Comparison of ENCODE assay signal across 8 cellular contexts in genomic region chr2:84879595-84880394, GRCh38. TPM values are rescaled to one million over a fixed set of nuclear protein-coding genes. Genes with fewer than 3 reads are reported as not detected.
DNase-seq lines count a peak whose midpoint lies in the region; ATAC-seq and TF ChIP-seq lines count a peak whose summit lies in the region.

No MANE protein-coding gene starts in this region.

- POLR2A ChIA-PET in activated CD4-positive, alpha-beta T cell treated with anti-CD3 and anti-CD28 coated beads, Interleukin-2, amount 10 ng/mL, durations not matched to agents 7 days and 5 days (lab: Charles Lee): no interaction called here

- H3K27me3 Mint-ChIP-seq in activated CD4-positive, alpha-beta T cell treated with anti-CD3 and anti-CD28 coated beads, Interleukin-2, amount 10 ng/mL, durations not matched to agents 7 days and 5 days: no peaks in the 10 kb centered on the region

- TF ChIP-seq POLR2A in heart left ventricle (IDR thresholded peaks at IDR 0.05) (no peak), spleen (IDR thresholded peaks at IDR 0.05) (no peak)

- H3K36me3 Mint-ChIP-seq in activated CD4-positive, alpha-beta T cell treated with anti-CD3 and anti-CD28 coated beads, Interleukin-2, amount 10 ng/mL, durations not matched to agents 7 days and 5 days (ENCODE audit: low read depth): peaks cover 37% of the 10 kb centered on the region

- H3K9me3 Mint-ChIP-seq in activated CD4-positive, alpha-beta T cell treated with anti-CD3 and anti-CD28 coated beads, Interleukin-2, amount 10 ng/mL, durations not matched to agents 7 days and 5 days: no peaks in the 10 kb centered on the region

- H3K27ac ChIP-seq in heart left ventricle: peak overlapping the region in 1 of 12 donors; percentile 28
- H3K27ac ChIP-seq in iPS DF 6.9 (ENCODE audit: low read length): no peak overlapping the region
- peak overlapping the region; percentile 20 to 81 (median 67) for H3K27ac ChIP-seq in spleen

- no peak for DNase-seq in heart left ventricle
- DNase-seq in Right ventricle myocardium superior: no peak
- DNase-seq in activated CD4-positive, alpha-beta T cell treated with anti-CD3 and anti-CD28 coated beads, Interleukin-2, amount 10 ng/mL, durations not matched to agents 7 days and 5 days: peak; percentile 47
- DNase-seq in iPS DF 6.9 (ENCODE audit: low read depth, low spot score): no peak
- DNase-seq in spleen: peak; percentile 87
- no peak for DNase-seq in kidney glomerular epithelial cell (lab: John Stamatoyannopoulos, UW)
- DNase-seq in RKO (ENCODE audit: low spot score): no peak

- H3K36me3 ChIP-seq in heart left ventricle (no peaks in the 10 kb centered on the region), iPS DF 6.9 (ENCODE audit: control insufficient read depth, insufficient read depth, low read length) (no peaks in the 10 kb centered on the region), spleen (no peaks in the 10 kb centered on the region)

- H3K4me3 ChIP-seq in heart left ventricle (peak overlapping the region; percentile 27 to 70 (median 53)), iPS DF 6.9 (ENCODE audit: low read length) (peak overlapping the region; percentile 63; the same call in 1 of the 2 replicates), spleen (peak overlapping the region; percentile 48 to 78 (median 55))

- peak overlapping the region; percentile 90 for H3K4me3 Mint-ChIP-seq in activated CD4-positive, alpha-beta T cell treated with anti-CD3 and anti-CD28 coated beads, Interleukin-2, amount 10 ng/mL, durations not matched to agents 7 days and 5 days

- intact Hi-C loops in heart left ventricle (cut with DNase I) (loop anchor here in 8 of 10 donors (2.0 to 5.0 kb wide), 4 partner anchors 45 to 387 kb away; no protein-coding TSS in a partner anchor), Right ventricle myocardium superior (cut with DNase I) (loop anchor here (5.0 kb wide), 1 partner anchor 382 kb away; no protein-coding TSS in a partner anchor), spleen (cut with DNase I; ENCODE audit: low total_unique reads) (no loop called here)

- peak overlapping the region; percentile 93 for H3K27ac Mint-ChIP-seq in activated CD4-positive, alpha-beta T cell treated with anti-CD3 and anti-CD28 coated beads, Interleukin-2, amount 10 ng/mL, durations not matched to agents 7 days and 5 days

- H3K4me1 ChIP-seq in heart left ventricle: peaks cover 9 to 28% (median 19%) of the 10 kb centered on the region in 12 donors
- H3K4me1 ChIP-seq in iPS DF 6.9 (ENCODE audit: control insufficient read depth, insufficient read depth, low read length): no peaks in the 10 kb centered on the region
- peaks cover 8 to 52% (median 35%) of the 10 kb centered on the region in 6 donors for H3K4me1 ChIP-seq in spleen

- peaks cover 0 to 25% (median 15%) of the 10 kb centered on the region in 9 donors for H3K27me3 ChIP-seq in heart left ventricle
- H3K27me3 ChIP-seq in iPS DF 6.9 (ENCODE audit: control insufficient read depth, insufficient read depth, low read length): peaks cover 36% of the 10 kb centered on the region
- peaks cover 4 to 39% (median 25%) of the 10 kb centered on the region in 7 donors for H3K27me3 ChIP-seq in spleen (replicated peaks in 1 of 7)

- H3K4me1 Mint-ChIP-seq in activated CD4-positive, alpha-beta T cell treated with anti-CD3 and anti-CD28 coated beads, Interleukin-2, amount 10 ng/mL, durations not matched to agents 7 days and 5 days: peaks cover 74% of the 10 kb centered on the region

- TF ChIP-seq CTCF in heart left ventricle (IDR thresholded peaks at IDR 0.05) (no peak), spleen (IDR thresholded peaks at IDR 0.05 in 8 of 11, conservative IDR thresholded peaks at IDR 0.05 in 3 of 11) (no peak)

- 5 to 9% (median 6%) methylated on average over 34 to 44 of the region's 44 CpGs for WGBS in heart left ventricle, 4 donors
- no CpG with 5 or more reads among the region's 44 CpGs for WGBS in iPS DF 6.9 (ENCODE audit: insufficient coverage, insufficient read length)
- WGBS in spleen, 5 donors: 4 to 12% (median 5%) methylated on average over 31 to 44 of the region's 44 CpGs

- ATAC-seq in heart left ventricle: peak in 1 of 4 donors; percentile 14
- ATAC-seq in Right ventricle myocardium superior (ENCODE audit: poor library complexity): no peak
- ATAC-seq in HG02981 (IDR thresholded peaks at IDR 0.05; ENCODE audit: unreplicated experiment): peak; percentile 69

- H3K9me3 ChIP-seq in heart left ventricle (no peaks in the 10 kb centered on the region), iPS DF 6.9 (ENCODE audit: control insufficient read depth, insufficient read depth, low read length) (no peaks in the 10 kb centered on the region), spleen (no peaks in the 10 kb centered on the region)

- CTCF ChIA-PET in activated CD4-positive, alpha-beta T cell treated with anti-CD3 and anti-CD28 coated beads, Interleukin-2, amount 10 ng/mL, durations not matched to agents 7 days and 5 days (lab: Charles Lee): interaction anchor here (0.6 to 9.5 kb wide), 9 partner anchors 9 to 233 kb away, joined by 3 to 69 read pairs (median 3); no protein-coding TSS in a partner anchor

RNA-seq across cellular contexts. Expression of gene TRABD2A, which starts 1.1 kb away (rescaled TPM):
- total RNA-seq in heart left ventricle (1 to 10 TPM in 4 of 9 donors, under 1 TPM in 4, not detected in 1; 0.42 to 3.9 (median 1.2) TPM), Right ventricle myocardium superior (0.56 TPM), spleen (10 to 100 TPM in 2 of 7 donors, 1 to 10 TPM in 5; 5.4 to 12.5 (median 9.2) TPM)
- polyA plus RNA-seq in heart left ventricle (1 to 10 TPM in 1 of 2 donors, under 1 TPM in 1; 0.85 to 1.1 TPM), spleen (1 to 10 TPM; 4.5 to 8.6 (median 5.0) TPM)
- total RNA-seq in activated CD4-positive, alpha-beta T cell treated with anti-CD3 and anti-CD28 coated beads, Interleukin-2, amount 10 ng/mL, durations not matched to agents 7 days and 5 days: 10 to 100 TPM; 70.2 to 74.6 TPM

RNA-seq across cellular contexts. Expression of gene TMSB10, which starts 25.7 kb away (rescaled TPM):
- 1,000 to 10,000 TPM in 3 of 9 donors, 100 to 1,000 TPM in 6; 288 to 3,094 (median 492) TPM for total RNA-seq in heart left ventricle
- 1,000 to 10,000 TPM in 1 of 2 donors, 100 to 1,000 TPM in 1; 893 to 1,015 TPM for polyA plus RNA-seq in heart left ventricle
- 417 TPM for total RNA-seq in Right ventricle myocardium superior
- 1,000 to 10,000 TPM; 5,491 to 5,845 TPM for total RNA-seq in activated CD4-positive, alpha-beta T cell treated with anti-CD3 and anti-CD28 coated beads, Interleukin-2, amount 10 ng/mL, durations not matched to agents 7 days and 5 days
- total RNA-seq in spleen: 1,000 to 10,000 TPM; 1,416 to 3,222 (median 1,664) TPM
- polyA plus RNA-seq in spleen: 1,000 to 10,000 TPM; 2,869 to 3,827 (median 3,008) TPM

Comparison
In these comparisons a context has a peak if more than half of its experiments do, and no peak if none do; other contexts are left out.
1. DNase-seq: peak in activated CD4-positive, alpha-beta T cell treated with anti-CD3 and anti-CD28 coated beads, Interleukin-2, amount 10 ng/mL, durations not matched to agents 7 days and 5 days (single experiment) and spleen (single experiment); none in heart left ventricle (0 of 5), Right ventricle myocardium superior (single experiment), iPS DF 6.9 (single experiment), kidney glomerular epithelial cell (single experiment) and RKO (single experiment).
2. RNA of gene TRABD2A, which starts 1.1 kb away (total RNA-seq): 70.2 to 74.6 TPM in activated CD4-positive, alpha-beta T cell treated with anti-CD3 and anti-CD28 coated beads, Interleukin-2, amount 10 ng/mL, durations not matched to agents 7 days and 5 days; 5.4 to 12.5 TPM in spleen, 0.42 to 3.9 TPM in heart left ventricle and 0.56 TPM in Right ventricle myocardium superior (single experiment); every median in the first group is over 4 times any median in the second.
3. Peak in every context shown above with its lines, with median percentiles within 50 percentile points of each other: H3K4me3 ChIP-seq.